Comparison of ENCODE assay signal across 11 cellular contexts in the genomic region with DNA sequence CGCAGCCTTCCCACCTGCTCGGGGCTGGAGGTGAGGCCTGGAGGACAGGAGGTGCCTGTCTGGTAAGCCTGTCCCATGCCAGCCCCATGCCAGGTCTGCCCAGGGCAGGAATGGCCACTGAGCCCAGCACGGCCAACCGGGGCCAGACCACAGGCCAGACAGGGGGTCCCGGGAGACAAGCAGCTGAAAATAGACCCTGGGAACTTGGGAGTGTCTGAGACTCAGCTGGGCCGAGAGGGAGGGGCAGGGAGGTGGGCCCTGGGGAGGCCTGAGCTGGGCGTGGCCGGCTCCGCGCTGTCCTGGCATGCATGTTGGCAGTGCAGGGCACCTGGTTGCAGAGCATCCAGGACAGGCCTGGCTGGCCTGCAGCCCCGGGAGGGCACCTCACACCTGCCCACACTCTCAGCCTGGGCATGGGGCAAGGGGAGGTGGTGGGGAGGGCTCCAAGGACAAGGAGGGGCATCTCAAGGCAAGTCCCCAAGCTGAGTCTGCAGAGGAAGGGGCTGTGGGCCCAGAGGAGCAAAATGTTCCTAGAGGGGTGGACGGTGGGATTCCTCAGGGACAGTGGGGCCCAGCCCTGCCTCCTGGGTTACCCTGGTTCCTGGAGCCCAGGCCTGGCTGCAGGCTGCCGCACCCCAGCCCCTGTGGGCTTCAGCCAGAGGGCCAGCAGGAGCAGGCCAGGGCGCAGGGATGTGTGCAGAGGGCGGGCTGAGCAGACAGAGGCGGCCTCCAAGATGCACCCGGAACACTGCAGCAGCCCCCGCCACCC. TPM values are rescaled to one million over a fixed set of nuclear protein-coding genes. Genes with fewer than 3 reads are reported as not detected.
DNase-seq lines count a peak whose midpoint lies in the region; ATAC-seq lines count a peak whose summit lies in the region.
"Had no signal": no experiment of that assay in that cellular context is flagged by ENCODE, and none has a peak within 500 bp of the region (broad histone marks: within the 10 kb centered on the region; RNA-seq: fewer than 3 reads in every experiment).

No MANE protein-coding gene starts in this region.

- intact Hi-C loops in activated T-helper 1 cell treated with anti-CD3 and anti-CD28 coated beads, Interleukin-12 subunit alpha, Interleukin-12 subunit beta, Interleukin-2, Interleukin-4 antibody, amounts not matched to agents 30 ng/mL and 10 ng/mL and 1 ng/mL, durations not matched to agents 14 hours and 24 hours and 36 hours (cut with micrococcal nuclease): loop anchor here (10.0 kb wide), 1 partner anchor 239 kb away; a partner anchor contains a TSS
- intact Hi-C loops in left colon (cut with DNase I, micrococcal nuclease): no loop called here

- H3K4me1 Mint-ChIP-seq in activated T-helper 1 cell treated with anti-CD3 and anti-CD28 coated beads, Interleukin-12 subunit alpha, Interleukin-12 subunit beta, Interleukin-2, Interleukin-4 antibody, amounts not matched to agents 30 ng/mL and 10 ng/mL and 1 ng/mL, durations not matched to agents 14 hours and 24 hours and 36 hours (ENCODE audit: low read depth): peaks cover 30% of the 10 kb centered on the region
- H3K4me1 Mint-ChIP-seq in stimulated activated naive B cell treated with anti-CD40 and anti-IgM and Interleukin-4, amounts not matched to agents 10 μg/mL and 1 μg/mL and 100 μg/mL, for 72 hours: peaks cover 57 to 85% of the 10 kb centered on the region in 2 donors

- H3K9me3 Mint-ChIP-seq in activated T-helper 1 cell treated with anti-CD3 and anti-CD28 coated beads, Interleukin-12 subunit alpha, Interleukin-12 subunit beta, Interleukin-2, Interleukin-4 antibody, amounts not matched to agents 30 ng/mL and 10 ng/mL and 1 ng/mL, durations not matched to agents 14 hours and 24 hours and 36 hours: no peaks in the 10 kb centered on the region
- no peaks in the 10 kb centered on the region for H3K9me3 Mint-ChIP-seq in stimulated activated naive B cell treated with anti-CD40 and anti-IgM and Interleukin-4, amounts not matched to agents 10 μg/mL and 1 μg/mL and 100 μg/mL, for 72 hours

- peak; percentile 17 for DNase-seq in NCI-H1092 (lab: John Stamatoyannopoulos, UW)
- no peak for DNase-seq in NCI-H1092 treated with DMSO at 0.1 percent for 48 hours (lab: John Stamatoyannopoulos, UW)
- DNase-seq in activated T-helper 1 cell treated with anti-CD3 and anti-CD28 coated beads, Interleukin-12 subunit alpha, Interleukin-12 subunit beta, Interleukin-2, Interleukin-4 antibody, amounts not matched to agents 30 ng/mL and 10 ng/mL and 1 ng/mL, durations not matched to agents 14 hours and 24 hours and 36 hours (ENCODE audit: low spot score): no peak
- peak; percentile 58 to 69 for DNase-seq in left colon
- DNase-seq in stimulated activated naive B cell treated with anti-CD40 and anti-IgM and Interleukin-4, amounts not matched to agents 10 μg/mL and 1 μg/mL and 100 μg/mL, for 72 hours: no peak
- DNase-seq in DMS153 (lab: John Stamatoyannopoulos, UW): no peak
- DNase-seq in mesenteric fat pad (ENCODE audit: low spot score): no peak
- DNase-seq: ACHN; activated effector memory CD4-positive, alpha-beta T cell treated with Interleukin-2 at 50 U/mL for 16 hours; kidney glomerular epithelial cell had no signal

- H3K36me3 Mint-ChIP-seq in activated T-helper 1 cell treated with anti-CD3 and anti-CD28 coated beads, Interleukin-12 subunit alpha, Interleukin-12 subunit beta, Interleukin-2, Interleukin-4 antibody, amounts not matched to agents 30 ng/mL and 10 ng/mL and 1 ng/mL, durations not matched to agents 14 hours and 24 hours and 36 hours (ENCODE audit: low read depth): no peaks in the 10 kb centered on the region
- H3K36me3 Mint-ChIP-seq in stimulated activated naive B cell treated with anti-CD40 and anti-IgM and Interleukin-4, amounts not matched to agents 10 μg/mL and 1 μg/mL and 100 μg/mL, for 72 hours: peaks cover 2 to 7% of the 10 kb centered on the region in 2 donors

- ATAC-seq in left colon (no peak), HG02852 (IDR thresholded peaks at IDR 0.05; ENCODE audit: unreplicated experiment) (no peak)
- no peak for ATAC-seq in stimulated activated naive B cell treated with anti-CD40 and anti-IgM and Interleukin-4, amounts not matched to agents 10 μg/mL and 1 μg/mL and 100 μg/mL, for 72 hours (replicated peaks)

- H3K27me3 Mint-ChIP-seq in activated T-helper 1 cell treated with anti-CD3 and anti-CD28 coated beads, Interleukin-12 subunit alpha, Interleukin-12 subunit beta, Interleukin-2, Interleukin-4 antibody, amounts not matched to agents 30 ng/mL and 10 ng/mL and 1 ng/mL, durations not matched to agents 14 hours and 24 hours and 36 hours (ENCODE audit: insufficient read depth): peaks cover 14% of the 10 kb centered on the region
- H3K27me3 Mint-ChIP-seq in stimulated activated naive B cell treated with anti-CD40 and anti-IgM and Interleukin-4, amounts not matched to agents 10 μg/mL and 1 μg/mL and 100 μg/mL, for 72 hours: peaks cover 6% of the 10 kb centered on the region in 2 donors

- H3K27ac Mint-ChIP-seq in activated T-helper 1 cell treated with anti-CD3 and anti-CD28 coated beads, Interleukin-12 subunit alpha, Interleukin-12 subunit beta, Interleukin-2, Interleukin-4 antibody, amounts not matched to agents 30 ng/mL and 10 ng/mL and 1 ng/mL, durations not matched to agents 14 hours and 24 hours and 36 hours: peak overlapping the region; percentile 29
- H3K27ac Mint-ChIP-seq in stimulated activated naive B cell treated with anti-CD40 and anti-IgM and Interleukin-4, amounts not matched to agents 10 μg/mL and 1 μg/mL and 100 μg/mL, for 72 hours: peak overlapping the region; percentile 99

- no peak overlapping the region for H3K4me3 Mint-ChIP-seq in activated T-helper 1 cell treated with anti-CD3 and anti-CD28 coated beads, Interleukin-12 subunit alpha, Interleukin-12 subunit beta, Interleukin-2, Interleukin-4 antibody, amounts not matched to agents 30 ng/mL and 10 ng/mL and 1 ng/mL, durations not matched to agents 14 hours and 24 hours and 36 hours
- no peak overlapping the region for H3K4me3 Mint-ChIP-seq in stimulated activated naive B cell treated with anti-CD40 and anti-IgM and Interleukin-4, amounts not matched to agents 10 μg/mL and 1 μg/mL and 100 μg/mL, for 72 hours

RNA-seq across cellular contexts. Expression of a gene that starts 3.2 kb away (rescaled TPM):
- 97.1 and 103 TPM in 2 replicates for total RNA-seq in activated T-helper 1 cell treated with anti-CD3 and anti-CD28 coated beads, Interleukin-12 subunit alpha, Interleukin-12 subunit beta, Interleukin-2, Interleukin-4 antibody, amounts not matched to agents 30 ng/mL and 10 ng/mL and 1 ng/mL, durations not matched to agents 14 hours and 24 hours and 36 hours
- total RNA-seq in left colon: 100 to 1,000 TPM in 1 of 2 donors, 10 to 100 TPM in 1; 86.8 to 222 TPM
- total RNA-seq in mesenteric fat pad: 64.8 TPM

RNA-seq across cellular contexts. Expression of a gene that starts 7.6 kb away (rescaled TPM):
- total RNA-seq in activated T-helper 1 cell treated with anti-CD3 and anti-CD28 coated beads, Interleukin-12 subunit alpha, Interleukin-12 subunit beta, Interleukin-2, Interleukin-4 antibody, amounts not matched to agents 30 ng/mL and 10 ng/mL and 1 ng/mL, durations not matched to agents 14 hours and 24 hours and 36 hours: 44.5 and 46.1 TPM in 2 replicates
- 10 to 100 TPM; 15.7 to 25.8 TPM for total RNA-seq in left colon
- total RNA-seq in mesenteric fat pad: 22.7 TPM

RNA-seq across cellular contexts. Expression of a gene that starts 8.9 kb away (rescaled TPM):
- total RNA-seq in activated T-helper 1 cell treated with anti-CD3 and anti-CD28 coated beads, Interleukin-12 subunit alpha, Interleukin-12 subunit beta, Interleukin-2, Interleukin-4 antibody, amounts not matched to agents 30 ng/mL and 10 ng/mL and 1 ng/mL, durations not matched to agents 14 hours and 24 hours and 36 hours: not detected in 2 replicates
- total RNA-seq in left colon (10 to 100 TPM; 13.0 to 19.2 TPM), mesenteric fat pad (82.8 TPM)

RNA-seq across cellular contexts. Expression of a gene that starts 42.9 kb away (rescaled TPM):
- total RNA-seq in activated T-helper 1 cell treated with anti-CD3 and anti-CD28 coated beads, Interleukin-12 subunit alpha, Interleukin-12 subunit beta, Interleukin-2, Interleukin-4 antibody, amounts not matched to agents 30 ng/mL and 10 ng/mL and 1 ng/mL, durations not matched to agents 14 hours and 24 hours and 36 hours: 9.9 and 11.7 TPM in 2 replicates
- total RNA-seq in left colon: under 1 TPM; 0.37 to 0.95 TPM
- 2.1 TPM for total RNA-seq in mesenteric fat pad

Comparison
In these comparisons a context has a peak if more than half of its experiments do, and no peak if none do; other contexts are left out.
1. DNase-seq: peak in NCI-H1092 (single experiment) and left colon (2 of 2); none in NCI-H1092 treated with DMSO at 0.1 percent for 48 hours (single experiment), activated T-helper 1 cell treated with anti-CD3 and anti-CD28 coated beads, Interleukin-12 subunit alpha, Interleukin-12 subunit beta, Interleukin-2, Interleukin-4 antibody, amounts not matched to agents 30 ng/mL and 10 ng/mL and 1 ng/mL, durations not matched to agents 14 hours and 24 hours and 36 hours (single experiment), stimulated activated naive B cell treated with anti-CD40 and anti-IgM and Interleukin-4, amounts not matched to agents 10 μg/mL and 1 μg/mL and 100 μg/mL, for 72 hours (single experiment), DMS153 (single experiment) and mesenteric fat pad (single experiment).
2. RNA of a gene that starts 8.9 kb away (total RNA-seq): 82.8 TPM in mesenteric fat pad (single experiment) and 13.0 to 19.2 TPM in left colon; not detected in activated T-helper 1 cell treated with anti-CD3 and anti-CD28 coated beads, Interleukin-12 subunit alpha, Interleukin-12 subunit beta, Interleukin-2, Interleukin-4 antibody, amounts not matched to agents 30 ng/mL and 10 ng/mL and 1 ng/mL, durations not matched to agents 14 hours and 24 hours and 36 hours; every median in the first group is over 10 times any median in the second.